ENCODE assay signal across 15 cellular contexts in genomic region chr9:8850916-8851315, GRCh38.
DNase-seq lines count a peak whose midpoint lies in the region; ATAC-seq and TF ChIP-seq lines count a peak whose summit lies in the region.
"Had no signal": no experiment of that assay in that cellular context is flagged by ENCODE, and none has a peak within 500 bp of the region (broad histone marks: within the 10 kb centered on the region; RNA-seq: fewer than 3 reads in every experiment).

No MANE protein-coding gene starts in this region.

- H3K27me3 ChIP-seq in hepatocyte, result peaks cover 4% of the 10 kb centered on the region
- peaks cover 0 to 29% (median 0%) of the 10 kb centered on the region in 3 donors for H3K27me3 ChIP-seq in psoas muscle (ENCODE audit: insufficient read depth in 3 of 3, low read length in 2 of 3)
- H3K27me3 ChIP-seq in smooth muscle cell (ENCODE audit: low read depth), result no peaks in the 10 kb centered on the region

- H3K9ac ChIP-seq in smooth muscle cell (ENCODE audit: low read depth), result no peak overlapping the region
- H3K9ac ChIP-seq: BLaER1 treated with 17β-estradiol and CSF1 and Interleukin-3, amounts not matched to agents 10 nM and 100 nM had no signal

- no peaks in the 10 kb centered on the region for H3K36me3 ChIP-seq in hepatocyte (replicated peaks; ENCODE audit: insufficient read depth, low read depth)
- H3K36me3 ChIP-seq in psoas muscle (ENCODE audit: insufficient read depth in 1 of 2, low read depth in 1 of 2), result no peaks in the 10 kb centered on the region
- no peaks in the 10 kb centered on the region for H3K36me3 ChIP-seq in smooth muscle cell (ENCODE audit: low read depth)
- H3K36me3 ChIP-seq: BLaER1 treated with 17β-estradiol and CSF1 and Interleukin-3, amounts not matched to agents 10 nM and 100 nM had no signal

- no peaks in the 10 kb centered on the region for H3F3A ChIP-seq in smooth muscle cell (ENCODE audit: low read depth)

- no peaks in the 10 kb centered on the region for H3K4me1 ChIP-seq in hepatocyte (ENCODE audit: insufficient read depth)
- H3K4me1 ChIP-seq in psoas muscle, result no peaks in the 10 kb centered on the region
- H3K4me1 ChIP-seq in smooth muscle cell (ENCODE audit: low read depth), result peaks cover 17% of the 10 kb centered on the region

- no peaks in the 10 kb centered on the region for H3K9me2 ChIP-seq in hepatocyte (replicated peaks; ENCODE audit: insufficient read depth)

- no peaks in the 10 kb centered on the region for H4K20me1 ChIP-seq in hepatocyte (ENCODE audit: insufficient read depth, poor library complexity, severe bottlenecking)
- no peaks in the 10 kb centered on the region for H4K20me1 ChIP-seq in smooth muscle cell (ENCODE audit: low read depth)
- H4K20me1 ChIP-seq: BLaER1 treated with 17β-estradiol and CSF1 and Interleukin-3, amounts not matched to agents 10 nM and 100 nM had no signal

- intact Hi-C loops in psoas muscle (cut with DNase I), result no loop called here

- no peaks in the 10 kb centered on the region for H3K9me3 ChIP-seq in hepatocyte (ENCODE audit: low read depth)
- H3K9me3 ChIP-seq in psoas muscle, result no peaks in the 10 kb centered on the region
- H3K9me3 ChIP-seq in smooth muscle cell (replicated peaks; ENCODE audit: low read depth), result no peaks in the 10 kb centered on the region
- H3K9me3 ChIP-seq: BLaER1 treated with 17β-estradiol and CSF1 and Interleukin-3, amounts not matched to agents 10 nM and 100 nM had no signal

- H3K79me2 ChIP-seq in hepatocyte, result peaks cover 40% of the 10 kb centered on the region
- H3K79me2 ChIP-seq in smooth muscle cell (ENCODE audit: low read depth), result peaks cover 87% of the 10 kb centered on the region

- ATAC-seq in psoas muscle, result no peak
- ATAC-seq in GM19395 (IDR thresholded peaks at IDR 0.05; ENCODE audit: unreplicated experiment), result no peak
- ATAC-seq: HepG2 had no signal

- H3K4me2 ChIP-seq in hepatocyte, result peak overlapping the region; percentile 25
- no peak overlapping the region for H3K4me2 ChIP-seq in smooth muscle cell
- H3K4me2 ChIP-seq: BLaER1 treated with 17β-estradiol and CSF1 and Interleukin-3, amounts not matched to agents 10 nM and 100 nM had no signal

- DNase-seq in NCI-H1092 treated with DMSO at 0.1 percent for 48 hours (lab: John Stamatoyannopoulos, UW) (peak; percentile 54), NCI-H1092 (lab: John Stamatoyannopoulos, UW) (no peak), ELF-1 (ENCODE audit: low read depth, low spot score) (peak; percentile 16), NCI-H82 treated with DMSO at 0.1 percent for 48 hours (lab: John Stamatoyannopoulos, UW; ENCODE audit: unreplicated experiment) (peak; percentile 63), hepatocyte (ENCODE audit: low spot score) (no peak), psoas muscle (no peak), smooth muscle cell (lab: John Stamatoyannopoulos, UW; ENCODE audit: unreplicated experiment) (no peak)
- DNase-seq: 8988T, H9, MM.1S, NCI-H1436 treated with DMSO at 0.1 percent for 48 hours, Right ventricle myocardium superior had no signal

- no peak overlapping the region for H3K27ac ChIP-seq in hepatocyte
- H3K27ac ChIP-seq in psoas muscle, result no peak overlapping the region
- H3K27ac ChIP-seq in smooth muscle cell (ENCODE audit: low read depth), result no peak overlapping the region
- H3K27ac ChIP-seq: BLaER1 treated with 17β-estradiol and CSF1 and Interleukin-3, amounts not matched to agents 10 nM and 100 nM had no signal

- H3K4me3 ChIP-seq in hepatocyte (no peak overlapping the region), psoas muscle (no peak overlapping the region), smooth muscle cell (no peak overlapping the region)
- H3K4me3 ChIP-seq: BLaER1 treated with 17β-estradiol and CSF1 and Interleukin-3, amounts not matched to agents 10 nM and 100 nM had no signal

- no peak overlapping the region for H2AFZ ChIP-seq in hepatocyte
- H2AFZ ChIP-seq in smooth muscle cell (ENCODE audit: low read depth), result no peak overlapping the region

- TF ChIP-seq CTCF in hepatocyte (IDR thresholded peaks at IDR 0.05; ENCODE audit: poor library complexity) (no peak), psoas muscle (IDR thresholded peaks at IDR 0.05) (no peak), smooth muscle cell (IDR thresholded peaks at IDR 0.05; ENCODE audit: borderline replicate concordance, insufficient read depth, poor library complexity, severe bottlenecking) (no peak)

Comparison
In these comparisons a context has a peak if more than half of its experiments do, and no peak if none do; other contexts are left out.
1. DNase-seq: peak in NCI-H1092 treated with DMSO at 0.1 percent for 48 hours (single experiment), ELF-1 (single experiment) and NCI-H82 treated with DMSO at 0.1 percent for 48 hours (single experiment); none in NCI-H1092 (single experiment), hepatocyte (single experiment), psoas muscle (0 of 2) and smooth muscle cell (single experiment).